8 cellular contexts compared by ENCODE assay signal in the genomic region with DNA sequence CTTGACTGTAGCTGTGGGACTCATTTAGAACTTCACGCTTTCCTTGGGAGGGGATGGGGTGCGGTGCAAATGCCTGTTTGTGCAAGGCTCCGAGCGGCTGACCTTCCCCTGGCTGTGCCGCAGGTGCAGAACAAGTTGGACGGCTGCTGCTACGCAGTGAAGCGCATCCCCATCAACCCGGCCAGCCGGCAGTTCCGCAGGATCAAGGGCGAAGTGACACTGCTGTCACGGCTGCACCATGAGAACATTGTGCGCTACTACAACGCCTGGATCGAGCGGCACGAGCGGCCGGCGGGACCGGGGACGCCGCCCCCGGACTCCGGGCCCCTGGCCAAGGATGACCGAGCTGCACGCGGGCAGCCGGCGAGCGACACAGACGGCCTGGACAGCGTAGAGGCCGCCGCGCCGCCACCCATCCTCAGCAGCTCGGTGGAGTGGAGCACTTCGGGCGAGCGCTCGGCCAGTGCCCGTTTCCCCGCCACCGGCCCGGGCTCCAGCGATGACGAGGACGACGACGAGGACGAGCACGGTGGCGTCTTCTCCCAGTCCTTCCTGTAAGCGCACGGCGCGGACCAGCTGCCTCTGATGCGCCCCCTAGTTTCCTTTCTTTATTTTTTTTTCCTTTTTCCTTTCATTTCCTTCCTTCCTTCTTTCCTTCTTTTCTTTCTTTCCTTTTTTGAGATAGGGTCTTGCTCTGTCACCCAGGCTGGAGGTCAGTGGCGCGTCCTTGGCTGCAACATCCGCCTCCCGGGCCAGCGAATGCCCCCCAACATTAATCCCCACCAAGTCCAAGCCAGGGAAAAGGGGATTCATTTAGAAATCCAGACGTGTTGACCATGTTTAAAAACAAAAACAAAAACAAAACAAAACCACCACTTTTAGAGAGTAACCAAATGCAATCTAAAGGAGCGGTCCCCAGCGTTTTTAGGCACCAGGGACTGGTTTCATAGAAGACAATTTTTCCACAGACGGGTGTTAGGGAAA. TPM values are rescaled to one million over a fixed set of nuclear protein-coding genes. Genes with fewer than 3 reads are reported as not detected.
DNase-seq lines count a peak whose midpoint lies in the region; ATAC-seq and TF ChIP-seq lines count a peak whose summit lies in the region.

No MANE protein-coding gene starts in this region.

- H3K9me3 ChIP-seq in HUES48 (ENCODE audit: control insufficient read depth, insufficient read depth, low read length) (no peaks in the 10 kb centered on the region), neural progenitor cell (ENCODE audit: low read depth) (no peaks in the 10 kb centered on the region)

- peaks cover 51% of the 10 kb centered on the region for H3K36me3 Mint-ChIP-seq in activated T-helper 2 cell treated with anti-CD3 and anti-CD28 coated beads, Interferon-gamma antibody, Interleukin-2, Interleukin-4, amounts not matched to agents 10 μg/mL and 5 μg/mL and 100 μg/mL, durations not matched to agents 14 hours and 24 hours and 36 hours (ENCODE audit: low read depth)
- peaks cover 15% of the 10 kb centered on the region for H3K36me3 Mint-ChIP-seq in neural progenitor cell

- peak; percentile 23 for DNase-seq in AG09319 (ENCODE audit: extremely low read depth, low read depth)
- no peak for DNase-seq in activated T-helper 2 cell treated with anti-CD3 and anti-CD28 coated beads, Interferon-gamma antibody, Interleukin-2, Interleukin-4, amounts not matched to agents 10 μg/mL and 5 μg/mL and 100 μg/mL, durations not matched to agents 14 hours and 24 hours and 36 hours (ENCODE audit: low spot score)
- peak; percentile 45 for DNase-seq in glomerular visceral epithelial cell (ENCODE audit: extremely low spot score)
- DNase-seq in neural progenitor cell (ENCODE audit: low spot score), result peak; percentile 61
- no peak for DNase-seq in NK-92 treated with Interleukin-12 subunit alpha and Interleukin-12 subunit beta, amount 100 ng/mL, for 24 hours (lab: John Stamatoyannopoulos, UW)
- no peak for DNase-seq in KG1 (lab: John Stamatoyannopoulos, UW)

- H3K4me3 Mint-ChIP-seq in activated T-helper 2 cell treated with anti-CD3 and anti-CD28 coated beads, Interferon-gamma antibody, Interleukin-2, Interleukin-4, amounts not matched to agents 10 μg/mL and 5 μg/mL and 100 μg/mL, durations not matched to agents 14 hours and 24 hours and 36 hours (ENCODE audit: low read depth), result peak overlapping the region; percentile 45
- H3K4me3 Mint-ChIP-seq in neural progenitor cell, result peak overlapping the region; percentile 82

- no peaks in the 10 kb centered on the region for H3K79me2 ChIP-seq in neural progenitor cell (ENCODE audit: low read depth)

- H4K20me1 ChIP-seq in neural progenitor cell (ENCODE audit: low read depth), result no peaks in the 10 kb centered on the region

- peaks cover 9% of the 10 kb centered on the region for H3K4me1 Mint-ChIP-seq in activated T-helper 2 cell treated with anti-CD3 and anti-CD28 coated beads, Interferon-gamma antibody, Interleukin-2, Interleukin-4, amounts not matched to agents 10 μg/mL and 5 μg/mL and 100 μg/mL, durations not matched to agents 14 hours and 24 hours and 36 hours (ENCODE audit: low read depth)
- peaks cover 9% of the 10 kb centered on the region for H3K4me1 Mint-ChIP-seq in neural progenitor cell

- no peaks in the 10 kb centered on the region for H3K27me3 ChIP-seq in HUES48 (ENCODE audit: control insufficient read depth, insufficient read depth, low read length)
- H3K27me3 ChIP-seq in neural progenitor cell, result no peaks in the 10 kb centered on the region

- H3K9me3 Mint-ChIP-seq in activated T-helper 2 cell treated with anti-CD3 and anti-CD28 coated beads, Interferon-gamma antibody, Interleukin-2, Interleukin-4, amounts not matched to agents 10 μg/mL and 5 μg/mL and 100 μg/mL, durations not matched to agents 14 hours and 24 hours and 36 hours, result no peaks in the 10 kb centered on the region
- no peaks in the 10 kb centered on the region for H3K9me3 Mint-ChIP-seq in neural progenitor cell

- H3K9ac ChIP-seq in HUES48 (ENCODE audit: low read depth, low read length), result no peak overlapping the region
- H3K9ac ChIP-seq in neural progenitor cell, result no peak overlapping the region

- H3K4me1 ChIP-seq in HUES48 (ENCODE audit: control insufficient read depth, insufficient read depth, low read length) (no peaks in the 10 kb centered on the region), neural progenitor cell (no peaks in the 10 kb centered on the region)

- H3K36me3 ChIP-seq in HUES48 (ENCODE audit: control insufficient read depth, insufficient read depth, low read length) (peaks cover 79% of the 10 kb centered on the region), neural progenitor cell (peaks cover 15% of the 10 kb centered on the region)

- H2AFZ ChIP-seq in neural progenitor cell (replicated peaks), result no peak overlapping the region

- peak overlapping the region; percentile 39 for H3K4me2 ChIP-seq in neural progenitor cell

- H3K4me3 ChIP-seq in HUES48 (ENCODE audit: low read depth, low read length) (peak overlapping the region; percentile 52; the same call in 1 of the 2 replicates), neural progenitor cell (peak overlapping the region; percentile 32)

- intact Hi-C loops in activated T-helper 2 cell treated with anti-CD3 and anti-CD28 coated beads, Interferon-gamma antibody, Interleukin-2, Interleukin-4, amounts not matched to agents 10 μg/mL and 5 μg/mL and 100 μg/mL, durations not matched to agents 14 hours and 24 hours and 36 hours (cut with micrococcal nuclease), result no loop called here

- H3K27ac ChIP-seq in HUES48 (ENCODE audit: low read depth, low read length) (peak overlapping the region; percentile 9), neural progenitor cell (no peak overlapping the region)

- no peaks in the 10 kb centered on the region for H3K27me3 Mint-ChIP-seq in activated T-helper 2 cell treated with anti-CD3 and anti-CD28 coated beads, Interferon-gamma antibody, Interleukin-2, Interleukin-4, amounts not matched to agents 10 μg/mL and 5 μg/mL and 100 μg/mL, durations not matched to agents 14 hours and 24 hours and 36 hours (ENCODE audit: low read depth)
- H3K27me3 Mint-ChIP-seq in neural progenitor cell (ENCODE audit: insufficient read depth, low read depth), result peaks cover 4% of the 10 kb centered on the region

- no peak overlapping the region for H3K27ac Mint-ChIP-seq in activated T-helper 2 cell treated with anti-CD3 and anti-CD28 coated beads, Interferon-gamma antibody, Interleukin-2, Interleukin-4, amounts not matched to agents 10 μg/mL and 5 μg/mL and 100 μg/mL, durations not matched to agents 14 hours and 24 hours and 36 hours
- H3K27ac Mint-ChIP-seq in neural progenitor cell, result peak overlapping the region; percentile 82

- H3F3A ChIP-seq in neural progenitor cell (ENCODE audit: low read depth), result no peaks in the 10 kb centered on the region

- ATAC-seq in GM18867 (IDR thresholded peaks at IDR 0.05; ENCODE audit: unreplicated experiment), result no peak

- TF ChIP-seq CTCF in AG09319 (IDR thresholded peaks at IDR 0.05; ENCODE audit: low read depth, low read length) (peak; percentile 56), neural progenitor cell (IDR thresholded peaks at IDR 0.05) (peak; percentile 32)

RNA-seq across cellular contexts. Expression of gene EIF2AK4, which starts 42.7 kb away (rescaled TPM):
- 58.9 and 61.9 TPM in 2 replicates for total RNA-seq in activated T-helper 2 cell treated with anti-CD3 and anti-CD28 coated beads, Interferon-gamma antibody, Interleukin-2, Interleukin-4, amounts not matched to agents 10 μg/mL and 5 μg/mL and 100 μg/mL, durations not matched to agents 14 hours and 24 hours and 36 hours
- total RNA-seq in neural progenitor cell (ENCODE audit: low replicate concordance), result 55.9 and 62.9 TPM in 2 replicates

RNA-seq across cellular contexts. Expression of gene GPR176, which starts 56.5 kb away (rescaled TPM):
- total RNA-seq in activated T-helper 2 cell treated with anti-CD3 and anti-CD28 coated beads, Interferon-gamma antibody, Interleukin-2, Interleukin-4, amounts not matched to agents 10 μg/mL and 5 μg/mL and 100 μg/mL, durations not matched to agents 14 hours and 24 hours and 36 hours, result 0.34 and 0.53 TPM in 2 replicates
- 20.6 and 36.4 TPM in 2 replicates for total RNA-seq in neural progenitor cell (ENCODE audit: low replicate concordance)

Comparison
In these comparisons a context has a peak if more than half of its experiments do, and no peak if none do; other contexts are left out.
1. DNase-seq: peak in AG09319 (single experiment), glomerular visceral epithelial cell (single experiment) and neural progenitor cell (single experiment); none in activated T-helper 2 cell treated with anti-CD3 and anti-CD28 coated beads, Interferon-gamma antibody, Interleukin-2, Interleukin-4, amounts not matched to agents 10 μg/mL and 5 μg/mL and 100 μg/mL, durations not matched to agents 14 hours and 24 hours and 36 hours (single experiment), NK-92 treated with Interleukin-12 subunit alpha and Interleukin-12 subunit beta, amount 100 ng/mL, for 24 hours (single experiment) and KG1 (single experiment).
2. RNA of gene GPR176, which starts 56.5 kb away (total RNA-seq): 20.6 to 36.4 TPM in neural progenitor cell; 0.34 to 0.53 TPM in activated T-helper 2 cell treated with anti-CD3 and anti-CD28 coated beads, Interferon-gamma antibody, Interleukin-2, Interleukin-4, amounts not matched to agents 10 μg/mL and 5 μg/mL and 100 μg/mL, durations not matched to agents 14 hours and 24 hours and 36 hours; every median in the first group is over 10 times any median in the second.